11 cellular contexts compared by ENCODE assay signal in the genomic region with DNA sequence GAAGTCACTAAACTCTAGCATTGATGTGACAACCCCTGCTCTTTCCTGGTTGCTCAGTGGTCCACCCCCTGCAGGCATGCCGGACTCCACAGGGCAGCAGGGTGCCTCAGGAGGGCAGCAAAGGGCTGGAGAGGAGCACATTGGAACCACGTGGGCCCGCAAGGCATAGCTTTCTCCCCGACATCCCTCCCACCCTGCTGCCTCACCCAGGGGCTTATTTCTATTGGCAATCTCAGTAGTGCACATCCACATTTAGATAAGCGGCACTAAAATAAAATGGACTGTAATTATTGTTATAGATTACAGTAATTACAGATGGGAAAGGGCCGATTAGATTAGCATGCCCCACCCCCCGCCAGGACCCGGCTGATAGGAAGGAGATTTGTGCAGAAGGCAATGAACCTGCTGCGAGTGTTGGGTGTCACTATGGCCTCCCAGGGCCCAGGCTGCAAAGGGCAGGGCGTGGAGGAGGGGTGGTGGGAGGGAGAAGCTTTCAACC.
A peak's percentile ranks its signal among the peaks of the same experiment; 100 is the strongest.
DNase-seq lines count a peak whose midpoint lies in the region; ATAC-seq, FAIRE-seq and TF ChIP-seq lines count a peak whose summit lies in the region.
"Had no signal": no experiment of that assay in that cellular context is flagged by ENCODE, and none has a peak within 500 bp of the region (broad histone marks: within the 10 kb centered on the region; RNA-seq: fewer than 3 reads in every experiment).

No MANE protein-coding gene starts in this region.

- H3K9ac ChIP-seq in H1 (replicated peaks in 1 of 4; ENCODE audit: extremely low read depth in 1 of 4, low read depth in 3 of 4, low read length in 3 of 4), result no peak overlapping the region

- no peak overlapping the region; the same call in 1 of the 2 replicates for H4K8ac ChIP-seq in H1 (ENCODE audit: extremely low read depth, insufficient read depth, low read length)

- H2BK15ac ChIP-seq in H1 (ENCODE audit: low read length), result no peak overlapping the region

- H3K56ac ChIP-seq in H1 (replicated peaks; ENCODE audit: insufficient read length, low read depth, low read length), result no peak overlapping the region

- H3K4me2 ChIP-seq in H1 (ENCODE audit: insufficient read depth in 1 of 2, low read depth in 2 of 2, low read length in 2 of 2), result no peak overlapping the region

- H2BK5ac ChIP-seq in H1 (ENCODE audit: low read depth, low read length), result no peak overlapping the region

- H3K14ac ChIP-seq in H1 (ENCODE audit: insufficient read length), result no peak overlapping the region

- no peak overlapping the region for H3K27ac ChIP-seq in H1 (ENCODE audit: low read depth, low read length)

- peak; percentile 11 for DNase-seq in activated CD4-positive, alpha-beta T cell treated with anti-CD3 and anti-CD28 coated beads for 48 hours
- DNase-seq in activated CD4-positive, alpha-beta T cell treated with anti-CD3 and anti-CD28 coated beads for 4 hours, result no peak
- DNase-seq in NCI-H1436 treated with DMSO at 0.1 percent for 48 hours (lab: John Stamatoyannopoulos, UW), result peak; percentile 1
- DNase-seq in H1 (ENCODE audit: low read depth in 1 of 2, low spot score in 2 of 2), result peak in 1 of 2 experiments; percentile 31
- peak; percentile 4 for DNase-seq in occipital lobe (lab: John Stamatoyannopoulos, UW)
- DNase-seq in activated CD4-positive, alpha-beta T cell treated with anti-CD3 and anti-CD28 coated beads, Interleukin-2, amount 50 U/mL, for 1 hour, result no peak
- DNase-seq in natural killer cell, result no peak
- DNase-seq in NOMO-1 treated with dmso at 0.1 percent for 144 hours (lab: John Stamatoyannopoulos, UW; ENCODE audit: unreplicated experiment), result no peak
- DNase-seq: activated naive CD8-positive, alpha-beta T cell treated with anti-CD3 and anti-CD28 coated beads for 36 hours; immature natural killer cell; NCI-H446 treated with DMSO at 0.1 percent for 48 hours had no signal

- no peaks in the 10 kb centered on the region; a peak in 1 of 8 replicates for H3K36me3 ChIP-seq in H1 (ENCODE audit: control insufficient read depth in 2 of 4, insufficient read depth in 4 of 4, low read length in 3 of 4)

- TF ChIP-seq EP300 in H1 (IDR thresholded peaks at IDR 0.05; ENCODE audit: borderline replicate concordance in 1 of 2, low read depth in 2 of 2, low read length in 2 of 2), result no peak

- H3K79me1 ChIP-seq in H1 (ENCODE audit: low read depth, low read length), result no peaks in the 10 kb centered on the region

- no peak overlapping the region; the same call in 1 of the 2 replicates for H3K18ac ChIP-seq in H1 (ENCODE audit: extremely low read depth, low read length)

- peaks cover 0 to 3% of the 10 kb centered on the region in 2 donors for H3K9me3 Mint-ChIP-seq in natural killer cell
- H3K9me3 Mint-ChIP-seq: activated naive CD8-positive, alpha-beta T cell treated with anti-CD3 and anti-CD28 coated beads for 36 hours; immature natural killer cell had no signal

- no peaks in the 10 kb centered on the region for H3K27me3 ChIP-seq in H1 (replicated peaks in 1 of 4; ENCODE audit: control insufficient read depth in 3 of 4, extremely low read depth in 1 of 4, insufficient read depth in 3 of 4, low read length in 3 of 4)

- H4K5ac ChIP-seq in H1 (ENCODE audit: insufficient read length, low read depth, low read length), result no peak overlapping the region

- H3K27ac Mint-ChIP-seq in natural killer cell, result no peak overlapping the region
- H3K27ac Mint-ChIP-seq: activated naive CD8-positive, alpha-beta T cell treated with anti-CD3 and anti-CD28 coated beads for 36 hours; immature natural killer cell had no signal

- H2BK120ac ChIP-seq in H1 (replicated peaks; ENCODE audit: low read depth, low read length), result no peak overlapping the region

- no peak overlapping the region for H2BK12ac ChIP-seq in H1 (ENCODE audit: low read depth, low read length)

- H3K27me3 Mint-ChIP-seq in natural killer cell (ENCODE audit: low read depth in 2 of 2), result no peaks in the 10 kb centered on the region
- H3K27me3 Mint-ChIP-seq: activated naive CD8-positive, alpha-beta T cell treated with anti-CD3 and anti-CD28 coated beads for 36 hours had no signal

- no peak overlapping the region for H3K23ac ChIP-seq in H1 (ENCODE audit: insufficient read length)

- POLR2A ChIA-PET in H1 (lab: Charles Lee; ENCODE audit: partially characterized antibody), result no interaction called here

- H2AFZ ChIP-seq in H1 (ENCODE audit: low read length), result no peak overlapping the region

- no peak for FAIRE-seq in H1 (lab: Jason Lieb, UNC)

- no peak for TF ChIP-seq POLR2A in H1 (IDR thresholded peaks at IDR 0.05; ENCODE audit: control extremely low read depth in 1 of 2, low read depth in 2 of 2, low read length in 2 of 2)

- H3K23me2 ChIP-seq in H1 (ENCODE audit: low read depth, low read length), result peaks cover 3% of the 10 kb centered on the region; the same call in 1 of the 2 replicates

- no peaks in the 10 kb centered on the region for H3K36me3 Mint-ChIP-seq in natural killer cell
- H3K36me3 Mint-ChIP-seq: activated naive CD8-positive, alpha-beta T cell treated with anti-CD3 and anti-CD28 coated beads for 36 hours; immature natural killer cell had no signal

- H4K91ac ChIP-seq in H1 (replicated peaks; ENCODE audit: insufficient read length, low read length), result no peak overlapping the region

- H3K4me3 ChIP-seq in H1 (ENCODE audit: extremely low read depth in 1 of 4, insufficient read depth in 2 of 4, low read depth in 3 of 4, low read length in 4 of 4), result no peak overlapping the region

- H4K20me1 ChIP-seq in H1 (replicated peaks in 1 of 2; ENCODE audit: control insufficient read depth in 1 of 2, insufficient read depth in 2 of 2, low read length in 2 of 2), result peaks cover 0 to 3% of the 10 kb centered on the region in 2 experiments

- no peaks in the 10 kb centered on the region for H3K4me1 Mint-ChIP-seq in natural killer cell
- H3K4me1 Mint-ChIP-seq: activated naive CD8-positive, alpha-beta T cell treated with anti-CD3 and anti-CD28 coated beads for 36 hours; immature natural killer cell had no signal

- H3K9me3 ChIP-seq in H1 (ENCODE audit: insufficient read depth in 2 of 2, low read depth in 1 of 2, low read length in 1 of 2), result no peaks in the 10 kb centered on the region

- ATAC-seq in natural killer cell, result no peak

- H3K4ac ChIP-seq in H1 (replicated peaks; ENCODE audit: insufficient read length, low read depth, low read length), result no peak overlapping the region

- CTCF ChIA-PET in H1 (lab: Charles Lee; ENCODE audit: partially characterized antibody), result interaction anchor here (0.7 to 1.0 kb wide), 4 partner anchors 19 to 351 kb away, joined by 3 read pairs; no protein-coding TSS in a partner anchor

- H3K79me2 ChIP-seq in H1 (ENCODE audit: control insufficient read depth in 1 of 2, insufficient read depth in 2 of 2, low read length in 2 of 2), result no peaks in the 10 kb centered on the region

- no peak overlapping the region for H2AK5ac ChIP-seq in H1 (ENCODE audit: low read depth, low read length)

- H3K4me1 ChIP-seq in H1 (replicated peaks in 1 of 4; ENCODE audit: control insufficient read depth in 3 of 4, insufficient read depth in 4 of 4, low read length in 3 of 4), result no peaks in the 10 kb centered on the region

- no peak overlapping the region for H3K4me3 Mint-ChIP-seq in natural killer cell
- H3K4me3 Mint-ChIP-seq: activated naive CD8-positive, alpha-beta T cell treated with anti-CD3 and anti-CD28 coated beads for 36 hours; immature natural killer cell had no signal

- TF ChIP-seq CTCF in H1 (IDR thresholded peaks at IDR 0.05; ENCODE audit: control extremely low read depth in 1 of 3, insufficient read depth in 1 of 3, low read depth in 1 of 3, low read length in 3 of 3), result peak; percentile 54 to 60 (median 56)
- TF ChIP-seq CTCF in natural killer cell (IDR thresholded peaks at IDR 0.05), result no peak

- WGBS in H1 (ENCODE audit: extremely low coverage in 1 of 2, insufficient coverage in 1 of 2, insufficient read length in 1 of 2, insufficient replicate concordance in 2 of 2, low coverage in 1 of 2, low lambda C conversion rate in 2 of 2, missing lambda C conversion rate in 1 of 2), 2 experiments, result 87% methylated on average over 10 of the region's 10 CpGs; no CpG with 5 or more reads in 1 of the 2 experiments

- H2BK20ac ChIP-seq in H1 (ENCODE audit: low read length), result no peak overlapping the region

- intact Hi-C loops in natural killer cell (cut with micrococcal nuclease), result no loop called here

- TF ChIP-seq RAD21 in H1 (IDR thresholded peaks at IDR 0.05 in 1 of 2, conservative IDR thresholded peaks at IDR 0.05 in 1 of 2; ENCODE audit: low read depth in 2 of 2, low read length in 2 of 2), result peak; percentile 70 to 79

TF ChIP-seq in H1, 55 proteins besides CTCF, POLR2A, EP300 and RAD21:
- TF ChIP-seq, protein P1, sequence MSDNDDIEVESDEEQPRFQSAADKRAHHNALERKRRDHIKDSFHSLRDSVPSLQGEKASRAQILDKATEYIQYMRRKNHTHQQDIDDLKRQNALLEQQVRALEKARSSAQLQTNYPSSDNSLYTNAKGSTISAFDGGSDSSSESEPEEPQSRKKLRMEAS (IDR thresholded peaks at IDR 0.05), result peak; percentile 50; the same call in 1 of the 2 replicates
- TF ChIP-seq TAF7 (optimal IDR thresholded peaks at IDR 0.05; ENCODE audit: borderline replicate concordance, low read depth, low read length), result no peak

Comparison
In these comparisons a context has a peak if more than half of its experiments do, and no peak if none do; other contexts are left out.
1. DNase-seq: peak in activated CD4-positive, alpha-beta T cell treated with anti-CD3 and anti-CD28 coated beads for 48 hours (single experiment), NCI-H1436 treated with DMSO at 0.1 percent for 48 hours (single experiment) and occipital lobe (single experiment); none in activated CD4-positive, alpha-beta T cell treated with anti-CD3 and anti-CD28 coated beads for 4 hours (0 of 2), activated CD4-positive, alpha-beta T cell treated with anti-CD3 and anti-CD28 coated beads, Interleukin-2, amount 50 U/mL, for 1 hour (single experiment), natural killer cell (single experiment) and NOMO-1 treated with dmso at 0.1 percent for 144 hours (single experiment).